In genomic region chr3:249587-250262, GRCh38 we compare ENCODE assay signal across 2 cellular contexts.
TF ChIP-seq lines count a peak whose summit lies in the region.

No MANE protein-coding gene starts in this region.

TF ChIP-seq in HepG2, 621 proteins besides CTCF, POLR2A, EP300 and RAD21 (continues in another document):
- TF ChIP-seq ZNF225 (CRISPR knock-in tag; IDR thresholded peaks at IDR 0.05) (no peak), MYNN (CRISPR knock-in tag; IDR thresholded peaks at IDR 0.05; ENCODE audit: low read depth) (no peak), ZMAT3 (CRISPR knock-in tag; conservative IDR thresholded peaks at IDR 0.05) (no peak), SP2 (CRISPR knock-in tag; IDR thresholded peaks at IDR 0.05) (no peak), ZNF777 (CRISPR knock-in tag; IDR thresholded peaks at IDR 0.05) (no peak), ZNF773 (CRISPR knock-in tag; IDR thresholded peaks at IDR 0.05; ENCODE audit: borderline replicate concordance) (no peak), GABPB1 (CRISPR knock-in tag; IDR thresholded peaks at IDR 0.05) (no peak), ZZZ3 (CRISPR knock-in tag; IDR thresholded peaks at IDR 0.05; ENCODE audit: borderline replicate concordance) (no peak), FOXA1 (IDR thresholded peaks at IDR 0.05) (no peak), FOXA1 (CRISPR knock-in tag; IDR thresholded peaks at IDR 0.05) (no peak), TBX2 (CRISPR knock-in tag; IDR thresholded peaks at IDR 0.05; ENCODE audit: borderline replicate concordance) (no peak), PTBP1 (IDR thresholded peaks at IDR 0.05; ENCODE audit: low read depth, low read length, poor library complexity, severe bottlenecking) (no peak), IKZF1 (IDR thresholded peaks at IDR 0.05) (no peak), TEAD3 (CRISPR knock-in tag; optimal IDR thresholded peaks at IDR 0.05; ENCODE audit: borderline replicate concordance) (peak; percentile 76), KLF12 (CRISPR knock-in tag; IDR thresholded peaks at IDR 0.05; ENCODE audit: borderline replicate concordance) (no peak), NR2F1 (CRISPR knock-in tag; IDR thresholded peaks at IDR 0.05) (no peak), SYNCRIP (IDR thresholded peaks at IDR 0.05; ENCODE audit: insufficient read depth, low read depth, low read length) (no peak), ZNF770 (CRISPR knock-in tag; IDR thresholded peaks at IDR 0.05) (no peak), ZNF331 (CRISPR knock-in tag; IDR thresholded peaks at IDR 0.05) (no peak), PAWR (CRISPR knock-in tag; IDR thresholded peaks at IDR 0.05; ENCODE audit: borderline replicate concordance) (no peak), ZNF704 (CRISPR knock-in tag; IDR thresholded peaks at IDR 0.05; ENCODE audit: borderline replicate concordance) (no peak), AKNA (CRISPR knock-in tag; IDR thresholded peaks at IDR 0.05; ENCODE audit: borderline replicate concordance) (no peak)
- TF ChIP-seq, protein P1, sequence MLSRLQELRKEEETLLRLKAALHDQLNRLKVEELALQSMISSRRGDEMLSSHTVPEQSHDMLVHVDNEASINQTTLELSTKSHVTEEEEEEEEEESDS (CRISPR knock-in tag; IDR thresholded peaks at IDR 0.05; ENCODE audit: borderline replicate concordance) = no peak
- TF ChIP-seq, protein P2, sequence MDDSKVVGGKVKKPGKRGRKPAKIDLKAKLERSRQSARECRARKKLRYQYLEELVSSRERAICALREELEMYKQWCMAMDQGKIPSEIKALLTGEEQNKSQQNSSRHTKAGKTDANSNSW (CRISPR knock-in tag; IDR thresholded peaks at IDR 0.05; ENCODE audit: borderline replicate concordance) = no peak
- TF ChIP-seq, protein P3, sequence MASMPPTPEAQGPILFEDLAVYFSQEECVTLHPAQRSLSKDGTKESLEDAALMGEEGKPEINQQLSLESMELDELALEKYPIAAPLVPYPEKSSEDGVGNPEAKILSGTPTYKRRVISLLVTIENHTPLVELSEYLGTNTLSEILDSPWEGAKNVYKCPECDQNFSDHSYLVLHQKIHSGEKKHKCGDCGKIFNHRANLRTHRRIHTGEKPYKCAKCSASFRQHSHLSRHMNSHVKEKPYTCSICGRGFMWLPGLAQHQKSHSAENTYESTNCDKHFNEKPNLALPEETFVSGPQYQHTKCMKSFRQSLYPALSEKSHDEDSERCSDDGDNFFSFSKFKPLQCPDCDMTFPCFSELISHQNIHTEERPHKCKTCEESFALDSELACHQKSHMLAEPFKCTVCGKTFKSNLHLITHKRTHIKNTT (CRISPR knock-in tag; IDR thresholded peaks at IDR 0.05) = no peak

TF ChIP-seq in GM12878, 131 proteins besides CTCF, POLR2A, EP300 and RAD21:
- TF ChIP-seq, protein P4, sequence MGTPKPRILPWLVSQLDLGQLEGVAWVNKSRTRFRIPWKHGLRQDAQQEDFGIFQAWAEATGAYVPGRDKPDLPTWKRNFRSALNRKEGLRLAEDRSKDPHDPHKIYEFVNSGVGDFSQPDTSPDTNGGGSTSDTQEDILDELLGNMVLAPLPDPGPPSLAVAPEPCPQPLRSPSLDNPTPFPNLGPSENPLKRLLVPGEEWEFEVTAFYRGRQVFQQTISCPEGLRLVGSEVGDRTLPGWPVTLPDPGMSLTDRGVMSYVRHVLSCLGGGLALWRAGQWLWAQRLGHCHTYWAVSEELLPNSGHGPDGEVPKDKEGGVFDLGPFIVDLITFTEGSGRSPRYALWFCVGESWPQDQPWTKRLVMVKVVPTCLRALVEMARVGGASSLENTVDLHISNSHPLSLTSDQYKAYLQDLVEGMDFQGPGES (IDR thresholded peaks at IDR 0.05) = no peak
- no peak for TF ChIP-seq IRF5 (IDR thresholded peaks at IDR 0.05; ENCODE audit: borderline replicate concordance)
- no peak for TF ChIP-seq RELB (IDR thresholded peaks at IDR 0.05; ENCODE audit: low read depth)
- TF ChIP-seq ZNF217 (IDR thresholded peaks at IDR 0.05) = no peak
- TF ChIP-seq CEBPZ (IDR thresholded peaks at IDR 0.05; ENCODE audit: low read depth, low read length) = no peak
- TF ChIP-seq BCL11A (IDR thresholded peaks at IDR 0.05; ENCODE audit: low read depth, low read length) = no peak
- TF ChIP-seq SREBF1 (IDR thresholded peaks at IDR 0.05; ENCODE audit: low read length) = no peak
- TF ChIP-seq CHD1 (IDR thresholded peaks at IDR 0.05; ENCODE audit: low read depth, low read length) = no peak
TF ChIP-seq in GM12878: peak in this region for 0.
